Comparison of ENCODE assay signal across 2 cellular contexts in genomic region chr2:231113489-231113888, GRCh38.
TF ChIP-seq lines count a peak whose summit lies in the region.

No MANE protein-coding gene starts in this region.

TF ChIP-seq in GM23338, 12 proteins besides CTCF, POLR2A, EP300 and RAD21:
- TF ChIP-seq, protein P1, sequence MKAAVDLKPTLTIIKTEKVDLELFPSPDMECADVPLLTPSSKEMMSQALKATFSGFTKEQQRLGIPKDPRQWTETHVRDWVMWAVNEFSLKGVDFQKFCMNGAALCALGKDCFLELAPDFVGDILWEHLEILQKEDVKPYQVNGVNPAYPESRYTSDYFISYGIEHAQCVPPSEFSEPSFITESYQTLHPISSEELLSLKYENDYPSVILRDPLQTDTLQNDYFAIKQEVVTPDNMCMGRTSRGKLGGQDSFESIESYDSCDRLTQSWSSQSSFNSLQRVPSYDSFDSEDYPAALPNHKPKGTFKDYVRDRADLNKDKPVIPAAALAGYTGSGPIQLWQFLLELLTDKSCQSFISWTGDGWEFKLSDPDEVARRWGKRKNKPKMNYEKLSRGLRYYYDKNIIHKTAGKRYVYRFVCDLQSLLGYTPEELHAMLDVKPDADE (IDR thresholded peaks at IDR 0.05) = no peak
- TF ChIP-seq EZH2 (IDR thresholded peaks at IDR 0.05; ENCODE audit: low read depth, unreplicated experiment) (no peak), ZNF462 (CRISPR knock-in tag; IDR thresholded peaks at IDR 0.05) (no peak), STAT1 (IDR thresholded peaks at IDR 0.05; ENCODE audit: unreplicated experiment) (no peak), JUNB (IDR thresholded peaks at IDR 0.05; ENCODE audit: unreplicated experiment) (no peak), NANOG (IDR thresholded peaks at IDR 0.05; ENCODE audit: borderline replicate concordance) (no peak), POLR2AphosphoS5 (IDR thresholded peaks at IDR 0.05; ENCODE audit: low read depth) (no peak), ZNF114 (CRISPR knock-in tag; IDR thresholded peaks at IDR 0.05) (no peak), CREB1 (CRISPR knock-in tag; IDR thresholded peaks at IDR 0.05; ENCODE audit: low read depth) (no peak), ZNF331 (CRISPR knock-in tag; IDR thresholded peaks at IDR 0.05; ENCODE audit: low read depth) (no peak), EZH2phosphoT487 (IDR thresholded peaks at IDR 0.05; ENCODE audit: unreplicated experiment) (no peak)
- TF ChIP-seq, protein P2, sequence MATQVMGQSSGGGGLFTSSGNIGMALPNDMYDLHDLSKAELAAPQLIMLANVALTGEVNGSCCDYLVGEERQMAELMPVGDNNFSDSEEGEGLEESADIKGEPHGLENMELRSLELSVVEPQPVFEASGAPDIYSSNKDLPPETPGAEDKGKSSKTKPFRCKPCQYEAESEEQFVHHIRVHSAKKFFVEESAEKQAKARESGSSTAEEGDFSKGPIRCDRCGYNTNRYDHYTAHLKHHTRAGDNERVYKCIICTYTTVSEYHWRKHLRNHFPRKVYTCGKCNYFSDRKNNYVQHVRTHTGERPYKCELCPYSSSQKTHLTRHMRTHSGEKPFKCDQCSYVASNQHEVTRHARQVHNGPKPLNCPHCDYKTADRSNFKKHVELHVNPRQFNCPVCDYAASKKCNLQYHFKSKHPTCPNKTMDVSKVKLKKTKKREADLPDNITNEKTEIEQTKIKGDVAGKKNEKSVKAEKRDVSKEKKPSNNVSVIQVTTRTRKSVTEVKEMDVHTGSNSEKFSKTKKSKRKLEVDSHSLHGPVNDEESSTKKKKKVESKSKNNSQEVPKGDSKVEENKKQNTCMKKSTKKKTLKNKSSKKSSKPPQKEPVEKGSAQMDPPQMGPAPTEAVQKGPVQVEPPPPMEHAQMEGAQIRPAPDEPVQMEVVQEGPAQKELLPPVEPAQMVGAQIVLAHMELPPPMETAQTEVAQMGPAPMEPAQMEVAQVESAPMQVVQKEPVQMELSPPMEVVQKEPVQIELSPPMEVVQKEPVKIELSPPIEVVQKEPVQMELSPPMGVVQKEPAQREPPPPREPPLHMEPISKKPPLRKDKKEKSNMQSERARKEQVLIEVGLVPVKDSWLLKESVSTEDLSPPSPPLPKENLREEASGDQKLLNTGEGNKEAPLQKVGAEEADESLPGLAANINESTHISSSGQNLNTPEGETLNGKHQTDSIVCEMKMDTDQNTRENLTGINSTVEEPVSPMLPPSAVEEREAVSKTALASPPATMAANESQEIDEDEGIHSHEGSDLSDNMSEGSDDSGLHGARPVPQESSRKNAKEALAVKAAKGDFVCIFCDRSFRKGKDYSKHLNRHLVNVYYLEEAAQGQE (IDR thresholded peaks at IDR 0.05; ENCODE audit: unreplicated experiment) = no peak
TF ChIP-seq in GM23338: peak in this region for 0.

TF ChIP-seq in IMR-90, 13 proteins besides CTCF, POLR2A, EP300 and RAD21:
- TF ChIP-seq MXI1 (IDR thresholded peaks at IDR 0.05; ENCODE audit: borderline replicate concordance, low read depth, low read length) = no peak
- TF ChIP-seq MAFK (IDR thresholded peaks at IDR 0.05; ENCODE audit: low read depth, low read length) = no peak
- no peak for TF ChIP-seq BHLHE40 (IDR thresholded peaks at IDR 0.05; ENCODE audit: low read depth, low read length)
TF ChIP-seq in IMR-90: peak in this region for 0.
